Comparison of ENCODE assay signal across 10 cellular contexts in the genomic region with DNA sequence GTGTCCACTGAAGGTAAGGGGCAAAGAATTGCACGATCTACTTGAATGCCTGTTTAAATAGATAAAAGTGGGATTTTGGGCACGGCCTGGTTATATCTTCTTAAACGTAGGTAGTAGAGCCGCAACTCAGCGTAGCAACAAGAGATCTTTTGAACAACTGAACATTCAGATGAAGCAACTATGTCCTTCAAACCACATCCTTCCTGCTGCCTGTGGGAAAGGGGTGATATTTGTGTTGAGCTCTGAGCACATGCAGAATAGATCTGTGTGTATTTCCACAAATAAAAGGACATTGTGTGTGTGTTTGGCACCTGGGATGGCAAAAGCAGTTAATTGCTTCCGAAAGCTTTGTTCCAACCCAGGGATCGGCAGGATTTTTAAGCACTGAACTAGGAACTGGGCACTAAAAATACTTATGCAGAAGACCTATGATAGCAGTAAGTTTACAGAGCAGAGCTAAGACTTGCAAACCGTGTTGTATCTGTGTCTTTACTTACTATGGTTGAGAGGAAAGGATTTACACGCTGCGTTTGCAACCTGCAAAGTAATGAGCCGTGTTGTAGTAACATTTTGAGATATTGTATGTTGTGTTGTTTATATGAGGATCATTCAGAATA.
A peak's percentile ranks its signal among the peaks of the same experiment; 100 is the strongest.
DNase-seq lines count a peak whose midpoint lies in the region; ATAC-seq and TF ChIP-seq lines count a peak whose summit lies in the region.
"Had no signal": no experiment of that assay in that cellular context is flagged by ENCODE, and none has a peak within 500 bp of the region (broad histone marks: within the 10 kb centered on the region; RNA-seq: fewer than 3 reads in every experiment).

No MANE protein-coding gene starts in this region.

- H4K20me1 ChIP-seq in Karpas-422 (ENCODE audit: insufficient read depth, low read depth, low read length), result no peaks in the 10 kb centered on the region

- H3K9me3 ChIP-seq in lung (ENCODE audit: control insufficient read depth in 2 of 2, insufficient read depth in 1 of 2, low read length in 1 of 2) (no peaks in the 10 kb centered on the region), thymus (ENCODE audit: control insufficient read depth) (no peaks in the 10 kb centered on the region), Karpas-422 (ENCODE audit: low read length) (peaks cover 5% of the 10 kb centered on the region)

- H3K4me2 ChIP-seq in Karpas-422 (ENCODE audit: low read depth, low read length, poor library complexity, severe bottlenecking), result no peak overlapping the region

- no peak overlapping the region for H3K9ac ChIP-seq in Karpas-422 (ENCODE audit: low read length)

- peak; percentile 22 for ATAC-seq in lung (ENCODE audit: insufficient read depth, low FRiP score)

- H3K4me1 ChIP-seq in lung (ENCODE audit: control insufficient read depth in 2 of 2, insufficient read depth in 2 of 2, low read length in 2 of 2) (no peaks in the 10 kb centered on the region), thymus (ENCODE audit: control insufficient read depth, insufficient read depth, low read length) (peaks cover 15% of the 10 kb centered on the region), Karpas-422 (ENCODE audit: low read length) (no peaks in the 10 kb centered on the region)

- H3K4me3 ChIP-seq in lung (no peak overlapping the region), thymus (ENCODE audit: low read length) (peak overlapping the region; percentile 55), Karpas-422 (ENCODE audit: low read length) (no peak overlapping the region)

- no peak overlapping the region for H2AFZ ChIP-seq in Karpas-422 (ENCODE audit: low read length)

- WGBS in lung, 2 donors, result 23 to 55% methylated on average over 11 of the region's 11 CpGs
- 3% methylated on average over 11 of the region's 11 CpGs for WGBS in thymus

- H3K36me3 ChIP-seq in lung (ENCODE audit: control insufficient read depth in 2 of 2, insufficient read depth in 2 of 2, low read length in 2 of 2), result no peaks in the 10 kb centered on the region
- no peaks in the 10 kb centered on the region for H3K36me3 ChIP-seq in thymus (ENCODE audit: control insufficient read depth, insufficient read depth)
- no peaks in the 10 kb centered on the region for H3K36me3 ChIP-seq in Karpas-422 (ENCODE audit: insufficient read depth, low read length)

- H3K79me2 ChIP-seq in Karpas-422 (ENCODE audit: low read length), result no peaks in the 10 kb centered on the region

- DNase-seq in activated gamma-delta T cell treated with Interleukin-2 at 50 U/mL for 16 hours (peak; percentile 50), activated gamma-delta T cell (lab: John Stamatoyannopoulos, UW) (no peak), lung (ENCODE audit: low spot score) (no peak), globus pallidus (ENCODE audit: low spot score) (no peak), Karpas-422 (no peak), NCI-H2196 treated with DMSO at 0.1 percent for 48 hours (lab: John Stamatoyannopoulos, UW; ENCODE audit: unreplicated experiment) (no peak)
- peak; percentile 72 for DNase-seq in activated CD8-positive, alpha-beta memory T cell treated with anti-CD3 and anti-CD28 coated beads for 24 hours
- DNase-seq: glutamatergic neuron, NCI-H1048 had no signal

- no peaks in the 10 kb centered on the region for H3K9me2 ChIP-seq in Karpas-422 (replicated peaks; ENCODE audit: insufficient read depth, low read length)

- H3K27ac ChIP-seq in lung (ENCODE audit: low read depth in 1 of 2, low read length in 1 of 2), result no peak overlapping the region
- H3K27ac ChIP-seq in thymus (ENCODE audit: low read depth), result peak overlapping the region; percentile 95
- H3K27ac ChIP-seq in Karpas-422 (ENCODE audit: low read length), result no peak overlapping the region

- H3K27me3 ChIP-seq in lung (ENCODE audit: control insufficient read depth, insufficient read depth) (no peaks in the 10 kb centered on the region), thymus (ENCODE audit: control insufficient read depth, insufficient read depth) (no peaks in the 10 kb centered on the region), Karpas-422 (ENCODE audit: low read length) (no peaks in the 10 kb centered on the region)

- TF ChIP-seq CTCF in lung (IDR thresholded peaks at IDR 0.05; ENCODE audit: control extremely low read depth, extremely low read depth), result no peak

Comparison
In these comparisons a context has a peak if more than half of its experiments do, and no peak if none do; other contexts are left out.
1. DNase-seq: peak in activated gamma-delta T cell treated with Interleukin-2 at 50 U/mL for 16 hours (single experiment) and activated CD8-positive, alpha-beta memory T cell treated with anti-CD3 and anti-CD28 coated beads for 24 hours (single experiment); none in activated gamma-delta T cell (single experiment), lung (single experiment), globus pallidus (single experiment), Karpas-422 (single experiment) and NCI-H2196 treated with DMSO at 0.1 percent for 48 hours (single experiment).